Comparison of ENCODE assay signal across 1 cellular context in the genomic region with DNA sequence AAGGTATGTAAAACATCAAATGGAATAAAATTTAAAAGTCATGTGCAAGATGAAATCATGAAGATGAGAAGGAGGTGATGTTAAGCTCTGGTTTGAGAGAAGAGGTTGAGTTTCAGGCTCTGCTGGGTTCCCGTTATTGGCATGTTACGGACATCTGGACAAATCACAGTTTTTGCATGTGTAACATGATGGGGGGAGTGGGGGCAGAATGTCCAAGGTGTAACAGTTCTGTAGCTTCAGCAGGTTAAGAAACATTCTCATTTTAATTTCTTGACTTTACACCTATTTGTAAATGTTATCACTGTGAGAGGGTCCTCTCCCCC.
TF ChIP-seq lines count a peak whose summit lies in the region.

No MANE protein-coding gene starts in this region.

TF ChIP-seq in K562, 482 proteins besides CTCF, POLR2A, EP300 and RAD21:
- TF ChIP-seq BMI1 (IDR thresholded peaks at IDR 0.05; ENCODE audit: low read length) (peak; percentile 42; the same call in 1 of the 2 replicates), ZNF699 (CRISPR knock-in tag; IDR thresholded peaks at IDR 0.05; ENCODE audit: insufficient replicate concordance) (no peak), CBX2 (IDR thresholded peaks at IDR 0.05; ENCODE audit: insufficient read depth, low read length, poor library complexity, severe bottlenecking) (peak; percentile 24), CREB1 (IDR thresholded peaks at IDR 0.05) (no peak), CREB1 (CRISPR knock-in tag; IDR thresholded peaks at IDR 0.05) (no peak), TARDBP (IDR thresholded peaks at IDR 0.05) (no peak), SMAD4 (CRISPR knock-in tag; conservative IDR thresholded peaks at IDR 0.05) (no peak), SUPT5H (IDR thresholded peaks at IDR 0.05) (no peak), SAP30 (IDR thresholded peaks at IDR 0.05; ENCODE audit: borderline replicate concordance, insufficient read depth, low read depth, low read length, poor library complexity, severe bottlenecking) (no peak), ZFP36 (IDR thresholded peaks at IDR 0.05; ENCODE audit: low read depth, low read length, partially characterized antibody) (peak; percentile 18)
- TF ChIP-seq, protein P1, sequence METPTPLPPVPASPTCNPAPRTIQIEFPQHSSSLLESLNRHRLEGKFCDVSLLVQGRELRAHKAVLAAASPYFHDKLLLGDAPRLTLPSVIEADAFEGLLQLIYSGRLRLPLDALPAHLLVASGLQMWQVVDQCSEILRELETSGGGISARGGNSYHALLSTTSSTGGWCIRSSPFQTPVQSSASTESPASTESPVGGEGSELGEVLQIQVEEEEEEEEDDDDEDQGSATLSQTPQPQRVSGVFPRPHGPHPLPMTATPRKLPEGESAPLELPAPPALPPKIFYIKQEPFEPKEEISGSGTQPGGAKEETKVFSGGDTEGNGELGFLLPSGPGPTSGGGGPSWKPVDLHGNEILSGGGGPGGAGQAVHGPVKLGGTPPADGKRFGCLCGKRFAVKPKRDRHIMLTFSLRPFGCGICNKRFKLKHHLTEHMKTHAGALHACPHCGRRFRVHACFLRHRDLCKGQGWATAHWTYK (CRISPR knock-in tag; IDR thresholded peaks at IDR 0.05), result no peak
- TF ChIP-seq, protein P2, sequence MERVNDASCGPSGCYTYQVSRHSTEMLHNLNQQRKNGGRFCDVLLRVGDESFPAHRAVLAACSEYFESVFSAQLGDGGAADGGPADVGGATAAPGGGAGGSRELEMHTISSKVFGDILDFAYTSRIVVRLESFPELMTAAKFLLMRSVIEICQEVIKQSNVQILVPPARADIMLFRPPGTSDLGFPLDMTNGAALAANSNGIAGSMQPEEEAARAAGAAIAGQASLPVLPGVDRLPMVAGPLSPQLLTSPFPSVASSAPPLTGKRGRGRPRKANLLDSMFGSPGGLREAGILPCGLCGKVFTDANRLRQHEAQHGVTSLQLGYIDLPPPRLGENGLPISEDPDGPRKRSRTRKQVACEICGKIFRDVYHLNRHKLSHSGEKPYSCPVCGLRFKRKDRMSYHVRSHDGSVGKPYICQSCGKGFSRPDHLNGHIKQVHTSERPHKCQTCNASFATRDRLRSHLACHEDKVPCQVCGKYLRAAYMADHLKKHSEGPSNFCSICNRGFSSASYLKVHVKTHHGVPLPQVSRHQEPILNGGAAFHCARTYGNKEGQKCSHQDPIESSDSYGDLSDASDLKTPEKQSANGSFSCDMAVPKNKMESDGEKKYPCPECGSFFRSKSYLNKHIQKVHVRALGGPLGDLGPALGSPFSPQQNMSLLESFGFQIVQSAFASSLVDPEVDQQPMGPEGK (CRISPR knock-in tag; IDR thresholded peaks at IDR 0.05; ENCODE audit: borderline replicate concordance), result no peak
- TF ChIP-seq, protein P3, sequence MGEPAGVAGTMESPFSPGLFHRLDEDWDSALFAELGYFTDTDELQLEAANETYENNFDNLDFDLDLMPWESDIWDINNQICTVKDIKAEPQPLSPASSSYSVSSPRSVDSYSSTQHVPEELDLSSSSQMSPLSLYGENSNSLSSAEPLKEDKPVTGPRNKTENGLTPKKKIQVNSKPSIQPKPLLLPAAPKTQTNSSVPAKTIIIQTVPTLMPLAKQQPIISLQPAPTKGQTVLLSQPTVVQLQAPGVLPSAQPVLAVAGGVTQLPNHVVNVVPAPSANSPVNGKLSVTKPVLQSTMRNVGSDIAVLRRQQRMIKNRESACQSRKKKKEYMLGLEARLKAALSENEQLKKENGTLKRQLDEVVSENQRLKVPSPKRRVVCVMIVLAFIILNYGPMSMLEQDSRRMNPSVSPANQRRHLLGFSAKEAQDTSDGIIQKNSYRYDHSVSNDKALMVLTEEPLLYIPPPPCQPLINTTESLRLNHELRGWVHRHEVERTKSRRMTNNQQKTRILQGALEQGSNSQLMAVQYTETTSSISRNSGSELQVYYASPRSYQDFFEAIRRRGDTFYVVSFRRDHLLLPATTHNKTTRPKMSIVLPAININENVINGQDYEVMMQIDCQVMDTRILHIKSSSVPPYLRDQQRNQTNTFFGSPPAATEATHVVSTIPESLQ (CRISPR knock-in tag; IDR thresholded peaks at IDR 0.05), result no peak
